Comparison of ENCODE assay signal across 28 cellular contexts in the genomic region with DNA sequence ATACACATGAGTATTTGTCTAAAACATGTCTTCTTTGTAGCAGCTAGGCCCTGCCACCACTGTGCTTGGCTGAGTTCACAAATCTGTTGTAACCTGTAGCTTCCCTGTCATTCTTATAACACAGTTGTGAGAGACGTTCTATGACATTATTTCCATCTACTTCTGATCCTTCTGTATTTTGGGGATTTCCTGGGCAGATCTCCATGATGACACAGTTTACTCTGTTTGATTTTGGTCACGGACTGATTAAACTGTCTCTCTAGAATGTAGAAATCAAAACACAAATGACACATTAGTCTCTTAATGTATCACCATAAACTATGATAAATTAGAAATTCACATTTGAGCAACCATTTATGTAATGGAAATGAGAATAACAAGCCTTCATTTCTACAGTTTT. TPM values are rescaled to one million over a fixed set of nuclear protein-coding genes. Genes with fewer than 3 reads are reported as not detected.
DNase-seq lines count a peak whose midpoint lies in the region; ATAC-seq, FAIRE-seq and TF ChIP-seq lines count a peak whose summit lies in the region.
"Had no signal": no experiment of that assay in that cellular context is flagged by ENCODE, and none has a peak within 500 bp of the region (broad histone marks: within the 10 kb centered on the region; RNA-seq: fewer than 3 reads in every experiment).

No MANE protein-coding gene starts in this region.

- H3K27ac ChIP-seq in neutrophil = peak overlapping the region; percentile 61
- H3K27ac ChIP-seq: A549, PC-9, SJCRH30 had no signal

- no peaks in the 10 kb centered on the region for H3K36me3 Mint-ChIP-seq in activated T-cell treated with anti-CD3 and anti-CD28 coated beads, Interleukin-2, amount 50 U/mL, for 4 hours (ENCODE audit: insufficient read depth)
- no peaks in the 10 kb centered on the region for H3K36me3 Mint-ChIP-seq in activated naive CD8-positive, alpha-beta T cell treated with anti-CD3 and anti-CD28 coated beads, Interleukin-2, amount 50 U/mL, for 24 hours (ENCODE audit: low read depth)
- H3K36me3 Mint-ChIP-seq: CD4-positive, alpha-beta memory T cell had no signal

- no peak for DNase-seq in activated T-cell treated with anti-CD3 and anti-CD28 coated beads, Interleukin-2, amount 50 U/mL, for 4 hours
- no peak for DNase-seq in activated T-cell treated with anti-CD3 and anti-CD28 coated beads for 4 hours
- DNase-seq in D721Med (ENCODE audit: insufficient read length, low spot score) = no peak
- DNase-seq in activated naive CD8-positive, alpha-beta T cell treated with anti-CD3 and anti-CD28 coated beads, Interleukin-2, amount 50 U/mL, for 24 hours = no peak
- DNase-seq in NCI-H1694 (lab: John Stamatoyannopoulos, UW) = no peak
- DNase-seq in stimulated activated CD4-positive, alpha-beta T cell treated with anti-CD3 and anti-CD28 coated beads, Interleukin-2, amount 100 ng/mL, for 48 hours = no peak
- DNase-seq: AML-193; CD4-positive, alpha-beta memory T cell; COR-L47; HCEC 1CT; IMR-90; KG1; MG63; NCI-H1105 treated with DMSO at 0.1 percent for 48 hours; NCI-H146; NCI-H2029; NCI-H446 treated with DMSO at 0.1 percent for 48 hours; NCI-H526; PC-9; SJCRH30 had no signal

- H3K27ac Mint-ChIP-seq in activated naive CD8-positive, alpha-beta T cell treated with anti-CD3 and anti-CD28 coated beads, Interleukin-2, amount 50 U/mL, for 24 hours = peak overlapping the region; percentile 37
- H3K27ac Mint-ChIP-seq: CD4-positive, alpha-beta memory T cell had no signal

- no peaks in the 10 kb centered on the region for H3K27me3 Mint-ChIP-seq in activated T-cell treated with anti-CD3 and anti-CD28 coated beads, Interleukin-2, amount 50 U/mL, for 4 hours (ENCODE audit: low read depth)
- H3K27me3 Mint-ChIP-seq in activated naive CD8-positive, alpha-beta T cell treated with anti-CD3 and anti-CD28 coated beads, Interleukin-2, amount 50 U/mL, for 24 hours = no peaks in the 10 kb centered on the region
- H3K27me3 Mint-ChIP-seq: CD4-positive, alpha-beta memory T cell had no signal

- H3K9me3 ChIP-seq in neutrophil = no peaks in the 10 kb centered on the region
- H3K9me3 ChIP-seq: A549, MG63, SJCRH30 had no signal

- H3K36me3 ChIP-seq in neutrophil = no peaks in the 10 kb centered on the region
- H3K36me3 ChIP-seq: BLaER1 treated with 17β-estradiol and CSF1 and Interleukin-3, amounts not matched to agents 10 nM and 100 nM; MG63; SJCRH30 had no signal

- no peaks in the 10 kb centered on the region for H3K27me3 ChIP-seq in neutrophil
- H3K27me3 ChIP-seq: BLaER1 treated with 17β-estradiol and CSF1 and Interleukin-3, amounts not matched to agents 10 nM and 100 nM; MG63; SJCRH30 had no signal

- H3K4me1 Mint-ChIP-seq in activated T-cell treated with anti-CD3 and anti-CD28 coated beads, Interleukin-2, amount 50 U/mL, for 4 hours (ENCODE audit: low read depth) = peaks cover 17% of the 10 kb centered on the region
- H3K4me1 Mint-ChIP-seq in activated naive CD8-positive, alpha-beta T cell treated with anti-CD3 and anti-CD28 coated beads, Interleukin-2, amount 50 U/mL, for 24 hours = peaks cover 10% of the 10 kb centered on the region

- peak; percentile 6 for FAIRE-seq in D721Med (lab: Jason Lieb, UNC)
- FAIRE-seq: A549, G401.6, GM12891, H1 had no signal

- no peaks in the 10 kb centered on the region for H3K9me3 Mint-ChIP-seq in activated T-cell treated with anti-CD3 and anti-CD28 coated beads, Interleukin-2, amount 50 U/mL, for 4 hours
- no peaks in the 10 kb centered on the region for H3K9me3 Mint-ChIP-seq in activated naive CD8-positive, alpha-beta T cell treated with anti-CD3 and anti-CD28 coated beads, Interleukin-2, amount 50 U/mL, for 24 hours
- H3K9me3 Mint-ChIP-seq: CD4-positive, alpha-beta memory T cell had no signal

- H3K4me1 ChIP-seq in neutrophil (ENCODE audit: control insufficient read depth in 1 of 2, insufficient read depth in 1 of 2, low read depth in 1 of 2, low read length in 1 of 2) = peaks cover 24 to 27% of the 10 kb centered on the region in 2 experiments
- H3K4me1 ChIP-seq: A549, SJCRH30 had no signal

- TF ChIP-seq CTCF in D721Med (IDR thresholded peaks at IDR 0.05; ENCODE audit: insufficient read depth, missing control alignments) (no peak), neutrophil (IDR thresholded peaks at IDR 0.05) (no peak)

- peak; percentile 85 to 91 for ATAC-seq in activated T-cell treated with anti-CD3 and anti-CD28 coated beads, Interleukin-2, amount 50 U/mL, for 4 hours
- peak; percentile 65 for ATAC-seq in activated naive CD8-positive, alpha-beta T cell treated with anti-CD3 and anti-CD28 coated beads, Interleukin-2, amount 50 U/mL, for 24 hours
- ATAC-seq in GM21825 (IDR thresholded peaks at IDR 0.05; ENCODE audit: unreplicated experiment) = no peak
- ATAC-seq: A549, Right ventricle myocardium inferior had no signal

- no peak overlapping the region for H3K4me3 Mint-ChIP-seq in activated T-cell treated with anti-CD3 and anti-CD28 coated beads, Interleukin-2, amount 50 U/mL, for 4 hours
- H3K4me3 Mint-ChIP-seq in activated naive CD8-positive, alpha-beta T cell treated with anti-CD3 and anti-CD28 coated beads, Interleukin-2, amount 50 U/mL, for 24 hours = peak overlapping the region; percentile 2
- H3K4me3 Mint-ChIP-seq: CD4-positive, alpha-beta memory T cell had no signal

- H3K4me3 ChIP-seq in neutrophil (ENCODE audit: low read depth in 1 of 2, low read length in 1 of 2) = no peak overlapping the region
- H3K4me3 ChIP-seq: A549; BLaER1 treated with 17β-estradiol and CSF1 and Interleukin-3, amounts not matched to agents 10 nM and 100 nM; MG63; PC-9; SJCRH30 had no signal

RNA-seq across cellular contexts. Expression of gene TET2, which starts 9.2 kb away (rescaled TPM):
- total RNA-seq in activated T-cell treated with anti-CD3 and anti-CD28 coated beads, Interleukin-2, amount 50 U/mL, for 4 hours = 10 to 100 TPM; 30.0 to 38.3 (median 35.7) TPM
